34 cellular contexts compared by ENCODE assay signal in the genomic region with DNA sequence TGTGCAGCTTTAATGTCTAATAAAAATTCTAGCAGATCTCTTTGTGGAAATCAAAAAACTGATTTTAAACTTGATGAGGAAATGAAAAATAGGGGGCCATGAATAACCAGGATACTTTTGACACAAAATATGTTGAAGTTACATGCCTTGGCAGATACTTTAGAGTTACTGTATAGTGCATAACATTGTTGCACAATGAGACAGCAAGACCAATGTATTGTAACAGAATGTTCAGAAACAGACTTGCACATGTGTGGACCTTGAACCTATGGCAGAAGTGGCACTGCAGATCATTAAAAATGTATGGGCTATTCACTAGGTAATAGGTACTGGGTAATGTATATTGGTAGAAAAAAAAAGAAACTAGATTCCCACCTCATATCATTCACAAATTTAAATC.
"Had no signal": no experiment of that assay in that cellular context is flagged by ENCODE, and none has a peak within 500 bp of the region (broad histone marks: within the 10 kb centered on the region; RNA-seq: fewer than 3 reads in every experiment).

No MANE protein-coding gene starts in this region.

- H3K4me1 ChIP-seq: adrenal gland, ascending aorta, body of pancreas, breast epithelium had no signal

- H3K9me3 ChIP-seq: adrenal gland, body of pancreas had no signal

- H3K36me3 ChIP-seq: adrenal gland, ascending aorta, brain microvascular endothelial cell, breast epithelium, cardiac muscle cell had no signal

- ATAC-seq: activated naive CD4-positive, alpha-beta T cell treated with anti-CD3 and anti-CD28 coated beads, Interleukin-2, amount 50 U/mL, for 72 hours; activated naive CD8-positive, alpha-beta T cell treated with anti-CD3 and anti-CD28 coated beads, Interleukin-2, amount 50 U/mL, for 24 hours; activated T-cell treated with anti-CD3 and anti-CD28 coated beads, Interleukin-2, amount 50 U/mL, for 4 hours; activated T-cell treated with anti-CD3 and anti-CD28 coated beads, Interleukin-2, amount 50 U/mL, for 72 hours; activated T-helper 17 cell treated with anti-CD3 and anti-CD28 coated beads, Interleukin-2, amount 50 U/mL, for 72 hours; body of pancreas had no signal

- H3K27ac ChIP-seq: adrenal gland, ascending aorta, body of pancreas, brain microvascular endothelial cell, breast epithelium, cardiac muscle cell had no signal

- H3K4me3 ChIP-seq: adrenal gland, ascending aorta, body of pancreas, breast epithelium, cardiac muscle cell had no signal

- DNase-seq: activated effector memory CD4-positive, alpha-beta T cell treated with anti-CD3 and anti-CD28 coated beads, Interleukin-2, amount 50 U/mL, for 16 hours; activated effector memory CD4-positive, alpha-beta T cell treated with Interleukin-2 at 50 U/mL for 16 hours; activated gamma-delta T cell; activated gamma-delta T cell treated with Interleukin-2 at 50 U/mL for 16 hours; activated naive CD4-positive, alpha-beta T cell; activated naive CD4-positive, alpha-beta T cell treated with anti-CD3 and anti-CD28 coated beads for 36 hours; activated naive CD4-positive, alpha-beta T cell treated with anti-CD3 and anti-CD28 coated beads, Interleukin-2, amount 10 ng/mL, durations not matched to agents 7 days and 5 days; activated naive CD4-positive, alpha-beta T cell treated with anti-CD3 and anti-CD28 coated beads, Interleukin-2, amount 50 U/mL, for 16 hours; activated naive CD4-positive, alpha-beta T cell treated with Interleukin-2 at 50 U/mL for 16 hours; activated naive CD8-positive, alpha-beta T cell treated with anti-CD3 and anti-CD28 coated beads for 36 hours; activated naive CD8-positive, alpha-beta T cell treated with anti-CD3 and anti-CD28 coated beads, Interleukin-2, amount 10 ng/mL, durations not matched to agents 7 days and 5 days; activated naive CD8-positive, alpha-beta T cell treated with anti-CD3 and anti-CD28 coated beads, Interleukin-2, amount 50 U/mL, for 24 hours; activated T-cell treated with anti-CD3 and anti-CD28 coated beads, Interleukin-2, amount 50 U/mL, for 1 hour; activated T-cell treated with anti-CD3 and anti-CD28 coated beads, Interleukin-2, amount 50 U/mL, for 24 hours; activated T-cell treated with anti-CD3 and anti-CD28 coated beads, Interleukin-2, amount 50 U/mL, for 4 hours; activated T-cell treated with anti-CD3 and anti-CD28 coated beads, Interleukin-2, amount 50 U/mL, for 48 hours; activated T-cell treated with anti-CD3 and anti-CD28 coated beads, Interleukin-2, amount 50 U/mL, for 72 hours; adrenal gland; amniotic stem cell; amygdala; anterior cingulate cortex; aorta; body of pancreas; brain microvascular endothelial cell; caudate nucleus; central memory CD4-positive, alpha-beta T cell; cerebellar nuclear complex had no signal

- H3K27me3 ChIP-seq: adrenal gland, ascending aorta, body of pancreas, brain microvascular endothelial cell, breast epithelium, cardiac muscle cell had no signal

- FAIRE-seq: astrocyte, bronchial epithelial cell had no signal
